13 cellular contexts compared by ENCODE assay signal in the genomic region with DNA sequence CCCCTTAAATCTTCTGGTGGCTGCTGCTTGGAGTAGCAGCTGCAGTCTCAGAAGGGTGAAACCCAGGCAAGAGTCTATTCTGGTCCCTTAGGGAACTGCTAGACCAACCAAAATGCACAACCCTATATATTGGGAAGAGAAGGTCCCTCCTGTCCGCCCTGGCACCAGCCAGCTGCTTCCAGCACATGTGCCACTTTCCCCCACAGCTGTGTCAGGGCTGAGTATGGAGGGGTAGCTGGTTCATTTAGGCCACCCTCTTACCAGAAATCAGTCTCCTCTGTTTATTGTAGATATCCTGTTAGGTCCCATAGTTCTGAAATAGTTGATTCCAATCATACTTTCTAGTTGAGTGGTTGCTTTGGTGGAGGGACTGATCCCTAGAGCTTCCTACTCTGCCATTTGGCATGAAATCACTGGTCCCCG.
DNase-seq lines count a peak whose midpoint lies in the region; ATAC-seq and TF ChIP-seq lines count a peak whose summit lies in the region.
"Had no signal": no experiment of that assay in that cellular context is flagged by ENCODE, and none has a peak within 500 bp of the region (broad histone marks: within the 10 kb centered on the region; RNA-seq: fewer than 3 reads in every experiment).

No MANE protein-coding gene starts in this region.

- H4K20me1 ChIP-seq in fibroblast of lung (ENCODE audit: control insufficient read depth, extremely low read depth, insufficient read depth, low read length), result no peaks in the 10 kb centered on the region

- no TSS peak for BruUV-seq in Panc1 (replicated peaks; lab: Mats Ljungman, UMichigan)

- intact Hi-C loops in Panc1 (cut with micrococcal nuclease; ENCODE audit: unreplicated experiment), result no loop called here

- H3K79me2 ChIP-seq in fibroblast of lung (ENCODE audit: control insufficient read depth, insufficient read depth, low read length), result peaks cover 52% of the 10 kb centered on the region

- peak overlapping the region; percentile 78 for H3K4me2 ChIP-seq in fibroblast of lung (ENCODE audit: extremely low read depth, insufficient read depth, low read length)

- no peak overlapping the region for H3K4me3 ChIP-seq in Panc1 (ENCODE audit: low read depth in 2 of 2, low read length in 2 of 2)
- peak overlapping the region in 3 of 4 experiments; percentile 14 to 22 (median 15) for H3K4me3 ChIP-seq in fibroblast of lung (replicated peaks in 1 of 4; ENCODE audit: control extremely low read depth in 1 of 4, insufficient read depth in 1 of 4, low read depth in 3 of 4, low read length in 4 of 4)
- H3K4me3 ChIP-seq in rectal smooth muscle tissue (ENCODE audit: low read length), result peak overlapping the region; percentile 20
- H3K4me3 ChIP-seq: left ventricle myocardium inferior had no signal

- DNase-seq in DMS 273 (lab: John Stamatoyannopoulos, UW; ENCODE audit: unreplicated experiment) (peak; percentile 41), DMS 273 treated with DMSO at 0.1 percent for 48 hours (lab: John Stamatoyannopoulos, UW) (no peak), Panc1 (ENCODE audit: low read depth, low spot score) (no peak), fibroblast of lung (ENCODE audit: low read depth in 2 of 2) (peak; percentile 52 to 73), DMS79 treated with DMSO at 0.1 percent for 48 hours (lab: John Stamatoyannopoulos, UW) (no peak), HuH-7 (ENCODE audit: low spot score) (no peak)
- no peak for DNase-seq in stimulated activated CD4-positive, alpha-beta T cell treated with anti-CD3 and anti-CD28 coated beads, Interleukin-4, amount 100 ng/mL, for 24 hours
- DNase-seq: activated T-cell treated with anti-CD3 and anti-CD28 coated beads, Interleukin-2, amount 50 U/mL, for 4 hours; KBM-7; left ventricle myocardium inferior; stimulated activated CD4-positive, alpha-beta T cell treated with anti-CD3 and anti-CD28 coated beads, Interleukin-15, amount 100 ng/mL, for 24 hours had no signal

- H3K27me3 ChIP-seq in Panc1 (ENCODE audit: control insufficient read depth, insufficient read depth, low read length) (no peaks in the 10 kb centered on the region), fibroblast of lung (ENCODE audit: control insufficient read depth, insufficient read depth, low read length) (no peaks in the 10 kb centered on the region), rectal smooth muscle tissue (ENCODE audit: control insufficient read depth, insufficient read depth, low read length) (no peaks in the 10 kb centered on the region)

- H3K4me1 ChIP-seq in Panc1 (ENCODE audit: control insufficient read depth, insufficient read depth, low read length) (peaks cover 19% of the 10 kb centered on the region), fibroblast of lung (ENCODE audit: control insufficient read depth, extremely low read depth, insufficient read depth, low read length) (peaks cover 12% of the 10 kb centered on the region), rectal smooth muscle tissue (ENCODE audit: control insufficient read depth, insufficient read depth, low read length) (peaks cover 4% of the 10 kb centered on the region)

- CTCF ChIA-PET in Panc1 (lab: Charles Lee), result no interaction called here

- in situ Hi-C loops in Panc1 (cut with HindIII; ENCODE audit: low pct_unique_long_range_greater_than_20kb, low sequenced_read_pairs), result no loop called here

- H3K9me3 ChIP-seq in Panc1 (ENCODE audit: control insufficient read depth, insufficient read depth, low read depth, low read length) (no peaks in the 10 kb centered on the region), fibroblast of lung (ENCODE audit: control insufficient read depth, insufficient read depth, low read depth, low read length) (no peaks in the 10 kb centered on the region)
- H3K9me3 ChIP-seq: left ventricle myocardium inferior had no signal

- no peak overlapping the region for H3K27ac ChIP-seq in Panc1 (ENCODE audit: low read length)
- peak overlapping the region; percentile 78 for H3K27ac ChIP-seq in fibroblast of lung (ENCODE audit: insufficient read depth, low read length)
- peak overlapping the region; percentile 3 for H3K27ac ChIP-seq in rectal smooth muscle tissue (ENCODE audit: low read depth, low read length)
- H3K27ac ChIP-seq: 22Rv1, left ventricle myocardium inferior had no signal

- H2AFZ ChIP-seq in fibroblast of lung (ENCODE audit: low read length), result no peak overlapping the region

- ATAC-seq in Panc1, result 0 out of 2 replicates have a peak, but pooled peaks have one; percentile 21
- ATAC-seq: activated T-cell treated with anti-CD3 and anti-CD28 coated beads, Interleukin-2, amount 50 U/mL, for 4 hours had no signal

- H3K36me3 ChIP-seq in Panc1 (ENCODE audit: control insufficient read depth, insufficient read depth, low read length) (no peaks in the 10 kb centered on the region), fibroblast of lung (ENCODE audit: control insufficient read depth, insufficient read depth, low read length) (no peaks in the 10 kb centered on the region), rectal smooth muscle tissue (ENCODE audit: control insufficient read depth, insufficient read depth, low read length) (peaks cover under 1% of the 10 kb centered on the region)

- TF ChIP-seq CTCF in Panc1 (IDR thresholded peaks at IDR 0.05), result no peak
- no peak for TF ChIP-seq CTCF in fibroblast of lung (conservative IDR thresholded peaks at IDR 0.05 in 1 of 2, IDR thresholded peaks at IDR 0.05 in 1 of 2; ENCODE audit: low read depth in 1 of 2, low read length in 2 of 2)

- POLR2A ChIA-PET in Panc1 (lab: Charles Lee), result no interaction called here

- no peak overlapping the region for H3K9ac ChIP-seq in fibroblast of lung (ENCODE audit: insufficient read depth, low read length)
- no peak overlapping the region for H3K9ac ChIP-seq in rectal smooth muscle tissue (ENCODE audit: low read length)

Comparison
In these comparisons a context has a peak if more than half of its experiments do, and no peak if none do; other contexts are left out.
1. DNase-seq: peak in DMS 273 (single experiment) and fibroblast of lung (2 of 2); none in DMS 273 treated with DMSO at 0.1 percent for 48 hours (single experiment), Panc1 (single experiment), DMS79 treated with DMSO at 0.1 percent for 48 hours (single experiment), HuH-7 (single experiment) and stimulated activated CD4-positive, alpha-beta T cell treated with anti-CD3 and anti-CD28 coated beads, Interleukin-4, amount 100 ng/mL, for 24 hours (single experiment).
2. H3K4me3 ChIP-seq: peak in fibroblast of lung (3 of 4) and rectal smooth muscle tissue (single experiment); none in Panc1 (0 of 2).